Comparison of ENCODE assay signal across 16 cellular contexts in the genomic region with DNA sequence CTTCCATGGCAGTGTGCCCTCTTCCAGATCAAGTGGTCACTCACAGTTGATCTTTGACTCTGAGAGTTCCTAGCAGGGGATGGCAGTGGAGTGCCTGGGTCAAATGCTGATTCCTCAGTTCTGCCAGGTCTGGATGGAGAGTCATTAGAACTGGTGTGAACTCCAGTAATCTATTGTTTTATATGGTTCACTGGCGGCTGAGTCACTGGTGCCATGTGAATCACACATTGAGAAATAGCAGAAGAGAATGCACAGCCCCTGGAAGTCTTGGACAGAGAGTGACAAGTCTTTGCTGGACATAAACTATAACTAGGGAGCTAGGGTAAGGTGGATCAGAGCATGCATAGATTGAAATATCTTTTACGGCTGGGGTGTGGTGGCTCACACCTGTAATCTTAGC.
A peak's percentile ranks its signal among the peaks of the same experiment; 100 is the strongest.
DNase-seq lines count a peak whose midpoint lies in the region; ATAC-seq lines count a peak whose summit lies in the region.
"Had no signal": no experiment of that assay in that cellular context is flagged by ENCODE, and none has a peak within 500 bp of the region (broad histone marks: within the 10 kb centered on the region; RNA-seq: fewer than 3 reads in every experiment).

No MANE protein-coding gene starts in this region.

- no peak overlapping the region for H3K27ac ChIP-seq in right cardiac atrium (ENCODE audit: low read length)
- H3K27ac ChIP-seq: cardiac muscle cell, left ventricle myocardium inferior, psoas muscle, transverse colon had no signal

- H3K4me3 ChIP-seq in right cardiac atrium (ENCODE audit: low read length): no peak overlapping the region
- H3K4me3 ChIP-seq: cardiac muscle cell, left ventricle myocardium inferior, psoas muscle, transverse colon had no signal

- H3K9me3 ChIP-seq in right cardiac atrium (ENCODE audit: control insufficient read depth, low read length): no peaks in the 10 kb centered on the region
- H3K9me3 ChIP-seq: psoas muscle, transverse colon had no signal

- H3K27me3 ChIP-seq in right cardiac atrium (ENCODE audit: control insufficient read depth, insufficient read depth): no peaks in the 10 kb centered on the region
- H3K27me3 ChIP-seq: cardiac muscle cell had no signal

- 90% methylated on average over 2 of the region's 2 CpGs for WGBS in right cardiac atrium

- DNase-seq in GM04504 (ENCODE audit: low read depth) (peak; percentile 26), RKO (ENCODE audit: low spot score) (peak; percentile 57), renal cortical epithelial cell (ENCODE audit: low read depth) (peak; percentile 93), NCI-H524 (lab: John Stamatoyannopoulos, UW) (no peak), right cardiac atrium (no peak)
- DNase-seq: activated gamma-delta T cell treated with Interleukin-2 at 50 U/mL for 16 hours; CD4-positive, alpha-beta T cell; GDM1; left ventricle myocardium inferior; psoas muscle; stimulated activated CD4-positive, alpha-beta T cell treated with anti-CD3 and anti-CD28 coated beads, Interleukin-1b, Interleukin-23, amount 100 ng/mL, for 48 hours; transverse colon had no signal

- intact Hi-C loops in right cardiac atrium (cut with DNase I): no loop called here

- ATAC-seq in esophagus mucosa (peak; percentile 93), GM18867 (IDR thresholded peaks at IDR 0.05; ENCODE audit: unreplicated experiment) (no peak), GM18861 (IDR thresholded peaks at IDR 0.05; ENCODE audit: unreplicated experiment) (no peak), right cardiac atrium (no peak)
- ATAC-seq: psoas muscle had no signal

- no peaks in the 10 kb centered on the region for H3K4me1 ChIP-seq in right cardiac atrium (ENCODE audit: control insufficient read depth, insufficient read depth, low read length)
- H3K4me1 ChIP-seq: left ventricle myocardium inferior, psoas muscle, transverse colon had no signal

Comparison
In these comparisons a context has a peak if more than half of its experiments do, and no peak if none do; other contexts are left out.
1. DNase-seq: peak in GM04504 (single experiment), RKO (single experiment) and renal cortical epithelial cell (single experiment); none in NCI-H524 (0 of 2) and right cardiac atrium (0 of 3).